ENCODE assay signal across 16 cellular contexts in genomic region chr2:223641062-223641461, GRCh38. TPM values are rescaled to one million over a fixed set of nuclear protein-coding genes. Genes with fewer than 3 reads are reported as not detected.
DNase-seq lines count a peak whose midpoint lies in the region; ATAC-seq and TF ChIP-seq lines count a peak whose summit lies in the region.
"Had no signal": no experiment of that assay in that cellular context is flagged by ENCODE, and none has a peak within 500 bp of the region (broad histone marks: within the 10 kb centered on the region; RNA-seq: fewer than 3 reads in every experiment).

No MANE protein-coding gene starts in this region.

- H3K4me3 ChIP-seq in HEK293 (ENCODE audit: low read depth, low read length): no peak overlapping the region
- H3K4me3 ChIP-seq: neural progenitor cell, tibial nerve had no signal

- no peaks in the 10 kb centered on the region for H3K36me3 ChIP-seq in HEK293 (ENCODE audit: control insufficient read depth in 2 of 2, insufficient read depth in 1 of 2, low read length in 2 of 2)
- H3K36me3 ChIP-seq: neural progenitor cell, tibial nerve had no signal

- DNase-seq in SHP77 (lab: John Stamatoyannopoulos, UW) (peak; percentile 35 to 63), foreskin keratinocyte (peak; percentile 34 to 76), HPDE6-E6E7 (ENCODE audit: extremely low spot score) (no peak), iPS-NIHi7 (ENCODE audit: extremely low spot score) (no peak), RKO (ENCODE audit: low spot score) (no peak)
- no peak for DNase-seq in stimulated activated CD4-positive, alpha-beta T cell treated with anti-CD3 and anti-CD28 coated beads, Interleukin-4, amount 100 ng/mL, for 4 hours
- DNase-seq: activated CD8-positive, alpha-beta T cell treated with anti-CD3 and anti-CD28 coated beads for 36 hours; activated naive CD8-positive, alpha-beta T cell treated with anti-CD3 and anti-CD28 coated beads, Interleukin-2, amount 50 U/mL, for 24 hours; NCI-H1417 treated with DMSO at 0.1 percent for 48 hours; NCI-H226; SW 1271 had no signal

- peak; percentile 72 for ATAC-seq in foreskin keratinocyte
- ATAC-seq: activated CD8-positive, alpha-beta T cell treated with anti-CD3 and anti-CD28 coated beads for 36 hours; activated naive CD8-positive, alpha-beta T cell treated with anti-CD3 and anti-CD28 coated beads, Interleukin-2, amount 50 U/mL, for 24 hours had no signal

- H3K4me1 ChIP-seq in HEK293 (ENCODE audit: control insufficient read depth, insufficient read depth, low read length): no peaks in the 10 kb centered on the region
- H3K4me1 ChIP-seq in foreskin keratinocyte: peaks cover 4% of the 10 kb centered on the region
- H3K4me1 ChIP-seq: tibial nerve had no signal

- CTCF ChIA-PET in HEK293 (lab: Yijun Ruan, JAX): no interaction called here

- H3K27me3 ChIP-seq in foreskin keratinocyte: no peaks in the 10 kb centered on the region
- H3K27me3 ChIP-seq: neural progenitor cell, tibial nerve had no signal

- H3K27ac ChIP-seq in 22Rv1: peak overlapping the region; percentile 51
- H3K27ac ChIP-seq in HEK293 (ENCODE audit: extremely low read depth, low read depth, low read length): no peak overlapping the region
- H3K27ac ChIP-seq in foreskin keratinocyte: no peak overlapping the region
- H3K27ac ChIP-seq: HL-60, neural progenitor cell, tibial nerve had no signal

- TF ChIP-seq CTCF in 22Rv1 (IDR thresholded peaks at IDR 0.05): no peak
- no peak for TF ChIP-seq CTCF in HEK293 (tag by site-specific recombination; IDR thresholded peaks at IDR 0.05)
- TF ChIP-seq CTCF in foreskin keratinocyte (conservative IDR thresholded peaks at IDR 0.05): no peak

- POLR2A ChIA-PET in HEK293 (lab: Yijun Ruan, JAX): no interaction called here

- H3K9me3 ChIP-seq in HEK293 (ENCODE audit: control insufficient read depth, insufficient read depth, low read depth, low read length): no peaks in the 10 kb centered on the region
- H3K9me3 ChIP-seq: tibial nerve had no signal

TF ChIP-seq in HEK293, 187 proteins besides CTCF, POLR2A, EP300 and RAD21:
- no peak for TF ChIP-seq KLF17 (tag by site-specific recombination; IDR thresholded peaks at IDR 0.05)
- TF ChIP-seq SETDB1 (IDR thresholded peaks at IDR 0.05; ENCODE audit: insufficient read length, low read length): peak; percentile 38
- TF ChIP-seq ZNF530 (tag by site-specific recombination; IDR thresholded peaks at IDR 0.05; ENCODE audit: low read depth): no peak
- TF ChIP-seq ZNF660 (tag by site-specific recombination; IDR thresholded peaks at IDR 0.05): no peak

RNA-seq across cellular contexts. Expression of gene SCG2, which starts 38.9 kb away (rescaled TPM):
- 0.14 TPM in 1 of 2 replicates, not detected in the other for total RNA-seq in foreskin keratinocyte
- 0.02 and 0.06 TPM in 2 replicates for polyA plus RNA-seq in foreskin keratinocyte
- total RNA-seq: activated CD8-positive, alpha-beta T cell treated with anti-CD3 and anti-CD28 coated beads for 36 hours had no signal

Comparison
In these comparisons a context has a peak if more than half of its experiments do, and no peak if none do; other contexts are left out.
1. DNase-seq: peak in SHP77 (2 of 2) and foreskin keratinocyte (2 of 2); none in HPDE6-E6E7 (single experiment), iPS-NIHi7 (single experiment), RKO (single experiment) and stimulated activated CD4-positive, alpha-beta T cell treated with anti-CD3 and anti-CD28 coated beads, Interleukin-4, amount 100 ng/mL, for 4 hours (0 of 2).